In genomic region chr3:37768107-37768809, GRCh38 we compare ENCODE assay signal across 12 cellular contexts.
DNase-seq lines count a peak whose midpoint lies in the region; ATAC-seq, FAIRE-seq and TF ChIP-seq lines count a peak whose summit lies in the region.
"Had no signal": no experiment of that assay in that cellular context is flagged by ENCODE, and none has a peak within 500 bp of the region (broad histone marks: within the 10 kb centered on the region; RNA-seq: fewer than 3 reads in every experiment).

No MANE protein-coding gene starts in this region.

- H3K4me1 Mint-ChIP-seq in Calu3 (ENCODE audit: low read depth, unreplicated experiment), result peaks cover 26% of the 10 kb centered on the region

- no peak overlapping the region for H2BK120ac ChIP-seq in mesenchymal stem cell (ENCODE audit: low read depth, low read length)

- no peak overlapping the region for H3K18ac ChIP-seq in mesenchymal stem cell (ENCODE audit: low read depth in 1 of 2, low read length in 2 of 2)

- no peak overlapping the region for H3K9ac ChIP-seq in GM12878 (ENCODE audit: control insufficient read depth, insufficient read depth, low read length)
- no peak overlapping the region for H3K9ac ChIP-seq in mesenchymal stem cell (ENCODE audit: low read length)

- no peak overlapping the region for H4K8ac ChIP-seq in mesenchymal stem cell (ENCODE audit: low read length)

- FAIRE-seq in GM12878 (lab: Jason Lieb, UNC), result no peak
- FAIRE-seq: GM18507 had no signal

- CTCF ChIA-PET in Calu3 (lab: Charles Lee), result interaction anchor here (0.7 to 1.0 kb wide), 2 partner anchors 13 to 34 kb away, joined by 3 read pairs; no protein-coding TSS in a partner anchor
- CTCF ChIA-PET in GM12878 (lab: Yijun Ruan, JAX), result interaction anchor here (0.6 to 1.5 kb wide), 3 partner anchors 11 to 131 kb away, joined by 3 to 4 read pairs (median 3); no protein-coding TSS in a partner anchor

- TF ChIP-seq POLR2A in GM12878 (IDR thresholded peaks at IDR 0.05; ENCODE audit: low read depth, low read length), result no peak
- TF ChIP-seq POLR2A in sigmoid colon (IDR thresholded peaks at IDR 0.05), result no peak

- DNase-seq in Calu3 (peak; percentile 64), NCI-H1105 treated with DMSO at 0.1 percent for 48 hours (lab: John Stamatoyannopoulos, UW) (peak; percentile 24), GM12878 (ENCODE audit: low read depth, low spot score) (no peak), mesenchymal stem cell (peak; percentile 20), sigmoid colon (no peak), activated T-cell treated with anti-CD3 and anti-CD28 coated beads for 4 hours (no peak)
- DNase-seq: CD8-positive, alpha-beta T cell; NCI-H2227 treated with DMSO at 0.1 percent for 48 hours had no signal

- no peaks in the 10 kb centered on the region; a peak in 1 of 4 replicates for H3K27me3 ChIP-seq in GM12878 (replicated peaks in 1 of 2; ENCODE audit: control insufficient read depth in 2 of 2, insufficient read depth in 2 of 2, low read length in 1 of 2)
- H3K27me3 ChIP-seq in mesenchymal stem cell (ENCODE audit: control insufficient read depth in 1 of 2, insufficient read depth in 1 of 2, low read length in 2 of 2), result peaks cover 60 to 62% of the 10 kb centered on the region in 2 experiments
- no peaks in the 10 kb centered on the region for H3K27me3 ChIP-seq in sigmoid colon

- H3K14ac ChIP-seq in mesenchymal stem cell (ENCODE audit: low read length in 2 of 2), result no peak overlapping the region

- no peaks in the 10 kb centered on the region for H3K36me3 Mint-ChIP-seq in Calu3 (ENCODE audit: insufficient read depth, unreplicated experiment)
- H3K36me3 Mint-ChIP-seq: CD8-positive, alpha-beta T cell had no signal

- no peak overlapping the region for H3K23ac ChIP-seq in mesenchymal stem cell (ENCODE audit: low read length in 2 of 2)

- no peak overlapping the region for H3K4ac ChIP-seq in mesenchymal stem cell (ENCODE audit: low read depth in 1 of 2, low read length in 2 of 2)

- H3K4me1 ChIP-seq in GM12878 (ENCODE audit: control insufficient read depth, insufficient read depth, low read length) (no peaks in the 10 kb centered on the region), mesenchymal stem cell (ENCODE audit: control insufficient read depth, insufficient read depth, low read depth, low read length) (peaks cover 7% of the 10 kb centered on the region), sigmoid colon (peaks cover 0 to 42% (median 32%) of the 10 kb centered on the region in 4 donors)

- no peak overlapping the region for H2BK15ac ChIP-seq in mesenchymal stem cell (ENCODE audit: low read depth, poor library complexity, severe bottlenecking)

- no peak overlapping the region for H3K27ac Mint-ChIP-seq in Calu3 (ENCODE audit: unreplicated experiment)
- H3K27ac Mint-ChIP-seq: CD8-positive, alpha-beta T cell; T-helper 1 cell treated with Interleukin-12 subunit alpha and Interleukin-12 subunit beta and Interleukin-4 antibody, amounts not matched to agents 30 μg/mL and 1 μg/mL, for 36 hours had no signal

- no peak for TF ChIP-seq CTCF in Calu3 (IDR thresholded peaks at IDR 0.05; ENCODE audit: unreplicated experiment)
- no peak for TF ChIP-seq CTCF in GM12878 (IDR thresholded peaks at IDR 0.05 in 2 of 3, conservative IDR thresholded peaks at IDR 0.05 in 1 of 3; ENCODE audit: control insufficient read depth in 2 of 3, extremely low read depth in 1 of 3, insufficient read depth in 1 of 3, low read depth in 3 of 3, low read length in 3 of 3)
- no peak for TF ChIP-seq CTCF in sigmoid colon (IDR thresholded peaks at IDR 0.05)

- no peak overlapping the region for H2AK5ac ChIP-seq in mesenchymal stem cell (ENCODE audit: low read length, severe bottlenecking)

- H3K4me3 Mint-ChIP-seq in Calu3 (ENCODE audit: low read depth, unreplicated experiment), result no peak overlapping the region
- H3K4me3 Mint-ChIP-seq: CD8-positive, alpha-beta T cell; T-helper 1 cell treated with Interleukin-12 subunit alpha and Interleukin-12 subunit beta and Interleukin-4 antibody, amounts not matched to agents 30 μg/mL and 1 μg/mL, for 36 hours had no signal

- in situ Hi-C loops in GM12878 (cut with MboI), result no loop called here

- SMC1A ChIA-PET in GM12878 (lab: Charles Lee; ENCODE audit: uncharacterized antibody, unreplicated experiment), result no interaction called here

- POLR2A ChIA-PET in GM12878 (lab: Charles Lee), result no interaction called here

- no peaks in the 10 kb centered on the region for H3K36me3 ChIP-seq in GM12878 (ENCODE audit: control insufficient read depth in 2 of 2, insufficient read depth in 2 of 2, low read length in 1 of 2)
- H3K36me3 ChIP-seq in mesenchymal stem cell (ENCODE audit: control insufficient read depth in 1 of 2, insufficient read depth in 2 of 2, low read depth in 1 of 2, low read length in 2 of 2), result no peaks in the 10 kb centered on the region
- no peaks in the 10 kb centered on the region for H3K36me3 ChIP-seq in sigmoid colon

- no peaks in the 10 kb centered on the region for H4K20me1 ChIP-seq in GM12878 (ENCODE audit: control insufficient read depth, insufficient read depth)

- H3K4me3 ChIP-seq in GM12878 (no peak overlapping the region), mesenchymal stem cell (ENCODE audit: insufficient read depth in 1 of 2, low read depth in 1 of 2, low read length in 2 of 2) (no peak overlapping the region), sigmoid colon (no peak overlapping the region)

- 74% methylated on average over 8 of the region's 8 CpGs for WGBS in GM12878 (ENCODE audit: insufficient coverage, insufficient replicate concordance, low lambda C conversion rate, missing lambda C conversion rate)
- WGBS in mesenchymal stem cell, result 33% methylated on average over 8 of the region's 8 CpGs
- 11 to 50% methylated on average over 8 of the region's 8 CpGs for WGBS in sigmoid colon, 2 donors

- H3K4me2 ChIP-seq in GM12878 (ENCODE audit: control insufficient read depth, insufficient read depth), result no peak overlapping the region
- no peak overlapping the region for H3K4me2 ChIP-seq in mesenchymal stem cell (ENCODE audit: low read length, poor library complexity, severe bottlenecking)

- no peaks in the 10 kb centered on the region for H3K79me1 ChIP-seq in mesenchymal stem cell (replicated peaks; ENCODE audit: low read length, poor library complexity, severe bottlenecking)

- BruUV-seq in Calu3 (replicated peaks; lab: Mats Ljungman, UMichigan), result no TSS peak
- no TSS peak for BruUV-seq in GM12878 (replicated peaks; lab: Mats Ljungman, UMichigan)

- ATAC-seq in GM12878, result peak; percentile 18
- no peak for ATAC-seq in HG03439 (IDR thresholded peaks at IDR 0.05; ENCODE audit: unreplicated experiment)
- no peak for ATAC-seq in HG03159 (IDR thresholded peaks at IDR 0.05; ENCODE audit: unreplicated experiment)
- ATAC-seq: CD8-positive, alpha-beta T cell had no signal

- intact Hi-C loops in Calu3 (cut with micrococcal nuclease; ENCODE audit: unreplicated experiment), result no loop called here
- intact Hi-C loops in GM12878 (cut with micrococcal nuclease; ENCODE audit: unreplicated experiment), result no loop called here
- intact Hi-C loops in sigmoid colon (cut with DNase I), result no loop called here

- no peak overlapping the region for H3K27ac ChIP-seq in GM12878 (ENCODE audit: control insufficient read depth, insufficient read depth)
- H3K27ac ChIP-seq in mesenchymal stem cell (ENCODE audit: low read length, poor library complexity, severe bottlenecking), result no peak overlapping the region
- no peak overlapping the region for H3K27ac ChIP-seq in sigmoid colon

- H2BK12ac ChIP-seq in mesenchymal stem cell (ENCODE audit: low read length in 2 of 2), result no peak overlapping the region

- peaks cover 57% of the 10 kb centered on the region for H3K27me3 Mint-ChIP-seq in Calu3 (ENCODE audit: unreplicated experiment)

- TF ChIP-seq RAD21 in GM12878 (IDR thresholded peaks at IDR 0.05; ENCODE audit: insufficient read depth, low read depth, low read length), result no peak

- H3K9me3 ChIP-seq in GM12878 (replicated peaks; ENCODE audit: control insufficient read depth, insufficient read depth, low read length) (no peaks in the 10 kb centered on the region), mesenchymal stem cell (ENCODE audit: control insufficient read depth, low read length) (no peaks in the 10 kb centered on the region), sigmoid colon (no peaks in the 10 kb centered on the region)

- H2AFZ ChIP-seq in GM12878 (ENCODE audit: control insufficient read depth, low read depth, low read length), result no peak overlapping the region
- no peak overlapping the region for H2AFZ ChIP-seq in mesenchymal stem cell (ENCODE audit: low read depth, low read length)

- no peak overlapping the region for H2BK5ac ChIP-seq in mesenchymal stem cell (ENCODE audit: low read depth, low read length, poor library complexity, severe bottlenecking)

- H3K9me3 Mint-ChIP-seq in Calu3 (ENCODE audit: low read depth, unreplicated experiment), result no peaks in the 10 kb centered on the region
- H3K9me3 Mint-ChIP-seq: CD8-positive, alpha-beta T cell; T-helper 1 cell treated with Interleukin-12 subunit alpha and Interleukin-12 subunit beta and Interleukin-4 antibody, amounts not matched to agents 30 μg/mL and 1 μg/mL, for 36 hours had no signal

- TF ChIP-seq EP300 in GM12878 (IDR thresholded peaks at IDR 0.05; ENCODE audit: borderline replicate concordance in 1 of 2, control insufficient read depth in 1 of 2, low read depth in 2 of 2, low read length in 2 of 2), result no peak
- no peak for TF ChIP-seq EP300 in sigmoid colon (IDR thresholded peaks at IDR 0.05)

- no peak overlapping the region for H4K91ac ChIP-seq in mesenchymal stem cell (ENCODE audit: low read length)

- RAD21 ChIA-PET in GM12878 (lab: Charles Lee; ENCODE audit: unreplicated experiment), result no interaction called here

- H3K79me2 ChIP-seq in GM12878 (ENCODE audit: control insufficient read depth, insufficient read depth, low read length), result no peaks in the 10 kb centered on the region

TF ChIP-seq in GM12878, 131 proteins besides CTCF, POLR2A, EP300 and RAD21 (continues in another document):
- TF ChIP-seq SREBF1 (IDR thresholded peaks at IDR 0.05; ENCODE audit: low read length) (no peak), NR2F1 (conservative IDR thresholded peaks at IDR 0.05) (peak; percentile 58)

Comparison
In these comparisons a context has a peak if more than half of its experiments do, and no peak if none do; other contexts are left out.
1. DNase-seq: peak in Calu3 (single experiment), NCI-H1105 treated with DMSO at 0.1 percent for 48 hours (single experiment) and mesenchymal stem cell (single experiment); none in GM12878 (single experiment), sigmoid colon (single experiment) and activated T-cell treated with anti-CD3 and anti-CD28 coated beads for 4 hours (single experiment).